In genomic region chr11:33723238-33723881, GRCh38 we compare ENCODE assay signal across 8 cellular contexts. TPM values are rescaled to one million over a fixed set of nuclear protein-coding genes. Genes with fewer than 3 reads are reported as not detected.
DNase-seq lines count a peak whose midpoint lies in the region; ATAC-seq, FAIRE-seq and TF ChIP-seq lines count a peak whose summit lies in the region.

No MANE protein-coding gene starts in this region.

- peak overlapping the region; percentile 65 for H3K27ac Mint-ChIP-seq in type B pancreatic cell

- no peaks in the 10 kb centered on the region for H3K27me3 Mint-ChIP-seq in type B pancreatic cell

- no peak overlapping the region for H2AFZ ChIP-seq in Karpas-422 (ENCODE audit: low read length)

- H4K20me1 ChIP-seq in Karpas-422 (ENCODE audit: insufficient read depth, low read depth, low read length): no peaks in the 10 kb centered on the region

- DNase-seq in AG09309 (ENCODE audit: low read depth): peak; percentile 80
- peak; percentile 95 for DNase-seq in kidney tubule cell (ENCODE audit: low spot score)
- no peak for DNase-seq in type B pancreatic cell (ENCODE audit: extremely low spot score, unreplicated experiment)
- no peak for DNase-seq in GM12891 (ENCODE audit: insufficient read length, low spot score)
- no peak for DNase-seq in Karpas-422
- DNase-seq in RKO (ENCODE audit: low spot score): no peak

- TF ChIP-seq CTCF in AG09309 (IDR thresholded peaks at IDR 0.05; ENCODE audit: control insufficient read depth, insufficient read depth, low read depth, low read length, missing control alignments) (no peak), type B pancreatic cell (conservative IDR thresholded peaks at IDR 0.05) (no peak)

- no peak overlapping the region for H3K4me2 ChIP-seq in Karpas-422 (ENCODE audit: low read depth, low read length, poor library complexity, severe bottlenecking)

- H3K36me3 Mint-ChIP-seq in type B pancreatic cell: peaks cover 37% of the 10 kb centered on the region

- no peaks in the 10 kb centered on the region for H3K27me3 ChIP-seq in Karpas-422 (ENCODE audit: low read length)

- H3K4me3 Mint-ChIP-seq in type B pancreatic cell: no peak overlapping the region

- no peak overlapping the region for H3K9ac ChIP-seq in Karpas-422 (ENCODE audit: low read length)

- no peaks in the 10 kb centered on the region for H3K9me2 ChIP-seq in Karpas-422 (replicated peaks; ENCODE audit: insufficient read depth, low read length)

- no peak for FAIRE-seq in GM12891 (lab: Jason Lieb, UNC)

- H3K4me3 ChIP-seq in AG09309 (ENCODE audit: control insufficient read depth, low read depth, low read length) (no peak overlapping the region), Karpas-422 (ENCODE audit: low read length) (no peak overlapping the region)

- ATAC-seq in HG03378 (IDR thresholded peaks at IDR 0.05; ENCODE audit: unreplicated experiment): peak; percentile 18

- H3K27ac ChIP-seq in angular gyrus (ENCODE audit: low read depth, low read length) (peak overlapping the region; percentile 15), Karpas-422 (ENCODE audit: low read length) (no peak overlapping the region)

- no peaks in the 10 kb centered on the region for H3K9me3 Mint-ChIP-seq in type B pancreatic cell

- no peaks in the 10 kb centered on the region for H3K4me1 ChIP-seq in Karpas-422 (ENCODE audit: low read length)

- H3K36me3 ChIP-seq in Karpas-422 (ENCODE audit: insufficient read depth, low read length): no peaks in the 10 kb centered on the region

- H3K4me1 Mint-ChIP-seq in type B pancreatic cell (ENCODE audit: unreplicated experiment): peaks cover 34% of the 10 kb centered on the region

- no peaks in the 10 kb centered on the region for H3K9me3 ChIP-seq in Karpas-422 (ENCODE audit: low read length)

- TF ChIP-seq POLR2A in GM12891 (IDR thresholded peaks at IDR 0.05; ENCODE audit: low read depth, low read length): no peak

- H3K79me2 ChIP-seq in Karpas-422 (ENCODE audit: low read length): no peaks in the 10 kb centered on the region

TF ChIP-seq in GM12891, 5 proteins besides CTCF, POLR2A, EP300 and RAD21:
- TF ChIP-seq SPI1 (IDR thresholded peaks at IDR 0.05; ENCODE audit: low read depth, low read length) (no peak), PAX5 (IDR thresholded peaks at IDR 0.05; ENCODE audit: insufficient read depth, low read length, severe bottlenecking) (no peak), POLR2AphosphoS5 (IDR thresholded peaks at IDR 0.05; ENCODE audit: low read depth, low read length) (no peak), TAF1 (IDR thresholded peaks at IDR 0.05; ENCODE audit: low read depth, low read length) (no peak), POU2F2 (IDR thresholded peaks at IDR 0.05; ENCODE audit: low read depth, low read length) (no peak)

RNA-seq across cellular contexts. Expression of gene CD59, which starts 12.9 kb away (rescaled TPM):
- total RNA-seq in type B pancreatic cell (ENCODE audit: low replicate concordance): 204 and 292 TPM in 2 replicates
- 126 TPM for polyA plus RNA-seq in GM12891 (2012; ENCODE audit: low read depth, missing spikeins)
- 0.18 and 5.7 TPM in 2 replicates for total RNA-seq in Karpas-422 (2014; rRNA removed; shearing (Covaris generic); ENCODE audit: low replicate concordance)

RNA-seq across cellular contexts. Expression of gene C11orf91, which starts 22.7 kb away (rescaled TPM):
- total RNA-seq in type B pancreatic cell (ENCODE audit: low replicate concordance): not detected in 2 replicates
- polyA plus RNA-seq in GM12891 (2012; ENCODE audit: low read depth, missing spikeins): not detected
- not detected in 2 replicates for total RNA-seq in Karpas-422 (2014; rRNA removed; shearing (Covaris generic); ENCODE audit: low replicate concordance)

RNA-seq across cellular contexts. Expression of gene FBXO3, which starts 51.0 kb away (rescaled TPM):
- total RNA-seq in type B pancreatic cell (ENCODE audit: low replicate concordance): 29.3 and 34.5 TPM in 2 replicates
- 7.8 TPM for polyA plus RNA-seq in GM12891 (2012; ENCODE audit: low read depth, missing spikeins)
- total RNA-seq in Karpas-422 (2014; rRNA removed; shearing (Covaris generic); ENCODE audit: low replicate concordance): 12.9 and 42.0 TPM in 2 replicates

Comparison
In these comparisons a context has a peak if more than half of its experiments do, and no peak if none do; other contexts are left out.
1. DNase-seq: peak in AG09309 (single experiment) and kidney tubule cell (single experiment); none in type B pancreatic cell (single experiment), GM12891 (single experiment), Karpas-422 (single experiment) and RKO (single experiment).
2. RNA of gene CD59, which starts 12.9 kb away (total RNA-seq): 204 to 292 TPM in type B pancreatic cell; 0.18 to 5.7 TPM in Karpas-422; every median in the first group is over 10 times any median in the second.